Comparison of ENCODE assay signal across 17 cellular contexts in the genomic region with DNA sequence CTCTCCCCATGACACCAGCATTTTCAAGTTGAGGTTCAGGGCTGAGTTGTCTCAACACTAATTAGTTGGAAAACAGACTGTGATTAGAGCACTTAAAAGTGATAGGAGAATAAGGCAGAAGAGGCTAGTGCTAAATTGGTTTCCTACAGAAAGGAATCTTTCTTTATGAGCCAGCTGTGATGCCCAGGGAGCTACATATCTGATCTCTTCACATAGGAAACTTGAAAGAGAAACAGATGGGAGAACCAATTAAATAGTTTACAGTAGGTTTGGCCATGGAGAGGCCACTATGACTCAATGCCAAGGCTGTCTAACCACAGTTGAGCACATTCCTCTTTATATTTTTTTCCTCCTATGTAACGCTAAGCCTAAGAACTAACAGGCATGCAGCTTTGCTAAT.
DNase-seq lines count a peak whose midpoint lies in the region; ATAC-seq and TF ChIP-seq lines count a peak whose summit lies in the region.
"Had no signal": no experiment of that assay in that cellular context is flagged by ENCODE, and none has a peak within 500 bp of the region (broad histone marks: within the 10 kb centered on the region; RNA-seq: fewer than 3 reads in every experiment).

No MANE protein-coding gene starts in this region.

- in situ Hi-C loops in astrocyte of the cerebellum (cut with HindIII; ENCODE audit: low sequenced_read_pairs): no loop called here

- peaks cover 10% of the 10 kb centered on the region for H3K9me3 ChIP-seq in CD4-positive, alpha-beta T cell (ENCODE audit: control insufficient read depth, low read length)
- H3K9me3 ChIP-seq: uterus had no signal

- no peaks in the 10 kb centered on the region for H3K27me3 ChIP-seq in CD4-positive, alpha-beta T cell (ENCODE audit: control insufficient read depth, insufficient read depth, low read length)
- H3K27me3 ChIP-seq: ovary, stomach, uterus had no signal

- TF ChIP-seq CTCF in astrocyte of the cerebellum (IDR thresholded peaks at IDR 0.05; ENCODE audit: low read depth, low read length, missing control alignments): no peak
- TF ChIP-seq CTCF in CD4-positive, alpha-beta T cell (IDR thresholded peaks at IDR 0.05): no peak

- no peak overlapping the region for H3K27ac ChIP-seq in CD4-positive, alpha-beta T cell (ENCODE audit: low read depth, low read length)
- H3K27ac ChIP-seq: ovary, stomach, uterus had no signal

- H3K9me3 Mint-ChIP-seq in CD4-positive, alpha-beta T cell: peaks cover 7% of the 10 kb centered on the region

- no peak overlapping the region for H3K4me3 ChIP-seq in astrocyte of the cerebellum (ENCODE audit: low read depth, low read length)
- H3K4me3 ChIP-seq: ovary, stomach, uterus had no signal

- DNase-seq in GM03348 (ENCODE audit: low spot score) (peak; percentile 31), NCI-H446 (lab: John Stamatoyannopoulos, UW) (peak; percentile 56 to 82), astrocyte of the cerebellum (ENCODE audit: low read depth) (peak; percentile 76), myocyte (ENCODE audit: low read depth) (peak; percentile 28)
- no peak for DNase-seq in CD4-positive, alpha-beta T cell
- no peak for DNase-seq in activated effector memory CD4-positive, alpha-beta T cell treated with Interleukin-2 at 50 U/mL for 16 hours
- DNase-seq in stimulated activated naive CD8-positive, alpha-beta T cell treated with anti-CD3 and anti-CD28 coated beads, Interleukin-15, Interleukin-2, amounts not matched to agents 100 U/mL and 50 U/mL, for 24 hours: no peak
- DNase-seq: activated T-cell treated with anti-CD3 and anti-CD28 coated beads, Interleukin-2, amount 50 U/mL, for 24 hours; C1 segment of cervical spinal cord; IMR-90; left cardiac atrium; NCI-H510A treated with DMSO at 0.1 percent for 48 hours; ovary; stomach; uterus had no signal

- POLR2A ChIA-PET in CD4-positive, alpha-beta T cell (lab: Charles Lee): no interaction called here

- ATAC-seq in GM18867 (IDR thresholded peaks at IDR 0.05; ENCODE audit: unreplicated experiment): no peak
- ATAC-seq in CD4-positive, alpha-beta T cell (ENCODE audit: poor library complexity): no peak
- no peak for ATAC-seq in stimulated activated naive CD8-positive, alpha-beta T cell treated with anti-CD3 and anti-CD28 coated beads, Interleukin-15, Interleukin-2, amounts not matched to agents 100 U/mL and 50 U/mL, for 24 hours
- ATAC-seq: HCT116, left cardiac atrium had no signal

- no peak overlapping the region for H3K4me3 Mint-ChIP-seq in CD4-positive, alpha-beta T cell
- H3K4me3 Mint-ChIP-seq: activated T-cell treated with anti-CD3 and anti-CD28 coated beads, Interleukin-2, amount 50 U/mL, for 24 hours had no signal

- no peaks in the 10 kb centered on the region for H3K4me1 Mint-ChIP-seq in CD4-positive, alpha-beta T cell (ENCODE audit: low read depth)

- CTCF ChIA-PET in CD4-positive, alpha-beta T cell (lab: Charles Lee): no interaction called here

- no peaks in the 10 kb centered on the region for H3K27me3 Mint-ChIP-seq in CD4-positive, alpha-beta T cell
- H3K27me3 Mint-ChIP-seq: activated T-cell treated with anti-CD3 and anti-CD28 coated beads, Interleukin-2, amount 50 U/mL, for 24 hours had no signal

- intact Hi-C loops in CD4-positive, alpha-beta T cell (cut with DNase I, micrococcal nuclease): no loop called here

- H3K27ac Mint-ChIP-seq in CD4-positive, alpha-beta T cell: no peak overlapping the region
- H3K27ac Mint-ChIP-seq: activated T-cell treated with anti-CD3 and anti-CD28 coated beads, Interleukin-2, amount 50 U/mL, for 24 hours had no signal

- no peaks in the 10 kb centered on the region for H3K36me3 Mint-ChIP-seq in CD4-positive, alpha-beta T cell (ENCODE audit: low read depth)

Comparison
In these comparisons a context has a peak if more than half of its experiments do, and no peak if none do; other contexts are left out.
1. DNase-seq: peak in GM03348 (single experiment), NCI-H446 (2 of 2), astrocyte of the cerebellum (single experiment) and myocyte (single experiment); none in CD4-positive, alpha-beta T cell (0 of 10), activated effector memory CD4-positive, alpha-beta T cell treated with Interleukin-2 at 50 U/mL for 16 hours (single experiment) and stimulated activated naive CD8-positive, alpha-beta T cell treated with anti-CD3 and anti-CD28 coated beads, Interleukin-15, Interleukin-2, amounts not matched to agents 100 U/mL and 50 U/mL, for 24 hours (single experiment).